1 cellular context compared by ENCODE assay signal in genomic region chr17:39742126-39742855, GRCh38.
TF ChIP-seq lines count a peak whose summit lies in the region.

No MANE protein-coding gene starts in this region.

TF ChIP-seq in IMR-90, 13 proteins besides CTCF, POLR2A, EP300 and RAD21:
- TF ChIP-seq CHD1 (IDR thresholded peaks at IDR 0.05; ENCODE audit: low read depth, low read length) (no peak), NFE2L2 (IDR thresholded peaks at IDR 0.05; ENCODE audit: low read depth, low read length) (no peak), RFX5 (IDR thresholded peaks at IDR 0.05; ENCODE audit: low read depth, low read length) (no peak), SMC3 (IDR thresholded peaks at IDR 0.05; ENCODE audit: low read depth, low read length) (no peak), FOS (IDR thresholded peaks at IDR 0.05; ENCODE audit: low read depth, low read length) (no peak), MXI1 (IDR thresholded peaks at IDR 0.05; ENCODE audit: borderline replicate concordance, low read depth, low read length) (no peak), RCOR1 (IDR thresholded peaks at IDR 0.05; ENCODE audit: insufficient replicate concordance, low read length) (no peak), CEBPB (IDR thresholded peaks at IDR 0.05; ENCODE audit: low read depth, low read length) (no peak), MAFK (IDR thresholded peaks at IDR 0.05; ENCODE audit: low read depth, low read length) (no peak), MAZ (IDR thresholded peaks at IDR 0.05; ENCODE audit: borderline replicate concordance, low read depth, low read length) (no peak), USF2 (IDR thresholded peaks at IDR 0.05; ENCODE audit: low read depth, low read length) (no peak), BHLHE40 (IDR thresholded peaks at IDR 0.05; ENCODE audit: low read depth, low read length) (no peak), ELK1 (IDR thresholded peaks at IDR 0.05; ENCODE audit: borderline replicate concordance, low read depth, low read length) (no peak)
